Comparison of ENCODE assay signal across 25 cellular contexts in the genomic region with DNA sequence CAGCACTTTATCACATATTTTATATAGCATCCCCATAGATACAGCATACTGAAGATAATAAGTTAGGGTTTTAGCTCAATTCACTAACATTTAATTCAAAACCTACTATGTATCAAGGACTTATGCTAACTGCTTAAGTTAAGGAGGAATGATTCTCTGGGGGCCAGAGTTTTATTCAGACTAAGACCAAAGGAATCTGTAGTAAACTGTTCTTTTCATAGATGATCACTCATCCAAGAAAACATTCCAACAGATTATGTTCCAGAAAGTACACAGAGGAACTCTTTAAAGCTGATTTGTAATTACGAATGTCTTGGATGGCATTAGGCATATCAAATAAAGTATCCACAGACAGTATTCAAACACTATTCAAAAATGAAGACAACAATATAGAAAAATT.
DNase-seq lines count a peak whose midpoint lies in the region; ATAC-seq, FAIRE-seq and TF ChIP-seq lines count a peak whose summit lies in the region.
"Had no signal": no experiment of that assay in that cellular context is flagged by ENCODE, and none has a peak within 500 bp of the region (broad histone marks: within the 10 kb centered on the region; RNA-seq: fewer than 3 reads in every experiment).

No MANE protein-coding gene starts in this region.

- intact Hi-C loops in thyroid gland (cut with DNase I), result no loop called here

- H3K79me2 ChIP-seq in astrocyte (ENCODE audit: insufficient read depth, low read length), result no peaks in the 10 kb centered on the region

- H3K9me3 ChIP-seq in astrocyte (ENCODE audit: insufficient read depth, low read depth, low read length), result no peaks in the 10 kb centered on the region
- no peaks in the 10 kb centered on the region for H3K9me3 ChIP-seq in thyroid gland
- H3K9me3 ChIP-seq: pancreas, transverse colon had no signal

- no peak overlapping the region for H3K27ac ChIP-seq in astrocyte (ENCODE audit: low read depth, low read length)
- H3K27ac ChIP-seq in thyroid gland, result peak overlapping the region in 2 of 3 donors; percentile 6 to 40
- H3K27ac ChIP-seq: cardiac muscle cell, dorsolateral prefrontal cortex, gastroesophageal sphincter, pancreas, transverse colon had no signal

- WGBS in thyroid gland, 2 donors, result 24 to 33% methylated on average over 1 of the region's 1 CpG

- FAIRE-seq in astrocyte (lab: Jason Lieb, UNC), result peak; percentile 9
- FAIRE-seq: pancreas had no signal

- no peak overlapping the region for H3K27ac Mint-ChIP-seq in astrocyte (ENCODE audit: unreplicated experiment)
- no peak overlapping the region for H3K27ac Mint-ChIP-seq in stimulated activated memory B cell treated with anti-CD40 and anti-IgM and Interleukin-4, amounts not matched to agents 10 μg/mL and 1 μg/mL and 100 μg/mL, for 72 hours
- H3K27ac Mint-ChIP-seq: activated CD4-positive, alpha-beta T cell treated with anti-CD3 and anti-CD28 coated beads, Interleukin-2, amount 10 ng/mL, durations not matched to agents 7 days and 5 days; activated naive CD8-positive, alpha-beta T cell treated with anti-CD3 and anti-CD28 coated beads, Interleukin-2, amount 50 U/mL, for 24 hours; GM23338; naive thymus-derived CD8-positive, alpha-beta T cell; T-cell had no signal

- no peak overlapping the region for H3K9ac ChIP-seq in astrocyte (ENCODE audit: low read length)

- H3K4me1 ChIP-seq in astrocyte (ENCODE audit: insufficient read depth, low read length) (no peaks in the 10 kb centered on the region), thyroid gland (peaks cover 6 to 9% of the 10 kb centered on the region in 2 donors)
- H3K4me1 ChIP-seq: gastroesophageal sphincter, pancreas, transverse colon had no signal

- DNase-seq in EH (ENCODE audit: low read depth) (peak; percentile 61), astrocyte (ENCODE audit: low read depth) (peak; percentile 34), glomerular visceral epithelial cell (ENCODE audit: extremely low spot score) (peak; percentile 21), thyroid gland (no peak), C1 segment of cervical spinal cord (lab: John Stamatoyannopoulos, UW) (no peak)
- DNase-seq: activated CD4-positive, alpha-beta T cell treated with anti-CD3 and anti-CD28 coated beads, Interleukin-2, amount 10 ng/mL, durations not matched to agents 7 days and 5 days; activated naive CD8-positive, alpha-beta T cell treated with anti-CD3 and anti-CD28 coated beads, Interleukin-2, amount 50 U/mL, for 24 hours; DMS 273 treated with DMSO at 0.1 percent for 48 hours; dorsolateral prefrontal cortex; GDM1; left colon; mesendoderm; MM.1S; naive thymus-derived CD8-positive, alpha-beta T cell; NCI-H1436 treated with DMSO at 0.1 percent for 48 hours; pancreas; Right ventricle myocardium superior; stimulated activated naive CD8-positive, alpha-beta T cell treated with anti-CD3 and anti-CD28 coated beads, Interleukin-15, Interleukin-2, amounts not matched to agents 100 U/mL and 50 U/mL, for 24 hours; T-cell; transverse colon had no signal

- no peak for TF ChIP-seq POLR2A in thyroid gland (IDR thresholded peaks at IDR 0.05)

- H3K27me3 ChIP-seq in astrocyte (ENCODE audit: insufficient read depth, low read length) (no peaks in the 10 kb centered on the region), thyroid gland (no peaks in the 10 kb centered on the region)
- H3K27me3 ChIP-seq: cardiac muscle cell, dorsolateral prefrontal cortex, gastroesophageal sphincter, pancreas, transverse colon had no signal

- peaks cover 2% of the 10 kb centered on the region for H3K36me3 Mint-ChIP-seq in astrocyte (ENCODE audit: low read depth, unreplicated experiment)
- H3K36me3 Mint-ChIP-seq in stimulated activated memory B cell treated with anti-CD40 and anti-IgM and Interleukin-4, amounts not matched to agents 10 μg/mL and 1 μg/mL and 100 μg/mL, for 72 hours, result peaks cover 36% of the 10 kb centered on the region

- H4K20me1 ChIP-seq in astrocyte (ENCODE audit: insufficient read depth, low read length), result no peaks in the 10 kb centered on the region

- H3K27me3 Mint-ChIP-seq in astrocyte (ENCODE audit: low read depth, unreplicated experiment), result no peaks in the 10 kb centered on the region
- H3K27me3 Mint-ChIP-seq in stimulated activated memory B cell treated with anti-CD40 and anti-IgM and Interleukin-4, amounts not matched to agents 10 μg/mL and 1 μg/mL and 100 μg/mL, for 72 hours, result no peaks in the 10 kb centered on the region
- H3K27me3 Mint-ChIP-seq: activated CD4-positive, alpha-beta T cell treated with anti-CD3 and anti-CD28 coated beads, Interleukin-2, amount 10 ng/mL, durations not matched to agents 7 days and 5 days; activated naive CD8-positive, alpha-beta T cell treated with anti-CD3 and anti-CD28 coated beads, Interleukin-2, amount 50 U/mL, for 24 hours; naive thymus-derived CD8-positive, alpha-beta T cell; T-cell had no signal

- peaks cover 7% of the 10 kb centered on the region for H3K4me1 Mint-ChIP-seq in astrocyte (ENCODE audit: low read depth, unreplicated experiment)
- peaks cover 5% of the 10 kb centered on the region for H3K4me1 Mint-ChIP-seq in stimulated activated memory B cell treated with anti-CD40 and anti-IgM and Interleukin-4, amounts not matched to agents 10 μg/mL and 1 μg/mL and 100 μg/mL, for 72 hours
- H3K4me1 Mint-ChIP-seq: activated CD4-positive, alpha-beta T cell treated with anti-CD3 and anti-CD28 coated beads, Interleukin-2, amount 10 ng/mL, durations not matched to agents 7 days and 5 days; activated naive CD8-positive, alpha-beta T cell treated with anti-CD3 and anti-CD28 coated beads, Interleukin-2, amount 50 U/mL, for 24 hours; GM23338; naive thymus-derived CD8-positive, alpha-beta T cell; T-cell had no signal

- H3K36me3 ChIP-seq in astrocyte (ENCODE audit: insufficient read depth, low read length) (no peaks in the 10 kb centered on the region), thyroid gland (no peaks in the 10 kb centered on the region)
- H3K36me3 ChIP-seq: cardiac muscle cell, pancreas, transverse colon had no signal

- H3K4me3 ChIP-seq in astrocyte (ENCODE audit: insufficient read depth, low read depth, low read length) (no peak overlapping the region), thyroid gland (replicated peaks in 1 of 3) (no peak overlapping the region)
- H3K4me3 ChIP-seq: cardiac muscle cell, dorsolateral prefrontal cortex, gastroesophageal sphincter, GM23338, pancreas, transverse colon had no signal

- TF ChIP-seq CTCF in astrocyte (IDR thresholded peaks at IDR 0.05; ENCODE audit: insufficient read depth, low read depth, low read length) (no peak), thyroid gland (IDR thresholded peaks at IDR 0.05) (no peak)

- no peak overlapping the region for H3K4me2 ChIP-seq in astrocyte (ENCODE audit: low read length)
- H3K4me2 ChIP-seq: GM23338 had no signal

- no peak overlapping the region for H3K4me3 Mint-ChIP-seq in astrocyte (ENCODE audit: unreplicated experiment)
- no peak overlapping the region for H3K4me3 Mint-ChIP-seq in stimulated activated memory B cell treated with anti-CD40 and anti-IgM and Interleukin-4, amounts not matched to agents 10 μg/mL and 1 μg/mL and 100 μg/mL, for 72 hours
- H3K4me3 Mint-ChIP-seq: activated CD4-positive, alpha-beta T cell treated with anti-CD3 and anti-CD28 coated beads, Interleukin-2, amount 10 ng/mL, durations not matched to agents 7 days and 5 days; activated naive CD8-positive, alpha-beta T cell treated with anti-CD3 and anti-CD28 coated beads, Interleukin-2, amount 50 U/mL, for 24 hours; GM23338; naive thymus-derived CD8-positive, alpha-beta T cell; T-cell had no signal

- ATAC-seq in HG03159 (IDR thresholded peaks at IDR 0.05; ENCODE audit: unreplicated experiment), result no peak
- no peak for ATAC-seq in stimulated activated memory B cell treated with anti-CD40 and anti-IgM and Interleukin-4, amounts not matched to agents 10 μg/mL and 1 μg/mL and 100 μg/mL, for 72 hours
- ATAC-seq: activated naive CD8-positive, alpha-beta T cell treated with anti-CD3 and anti-CD28 coated beads, Interleukin-2, amount 50 U/mL, for 24 hours; gastroesophageal sphincter; GM23338; left colon; naive thymus-derived CD8-positive, alpha-beta T cell; pancreas; stimulated activated naive CD8-positive, alpha-beta T cell treated with anti-CD3 and anti-CD28 coated beads, Interleukin-15, Interleukin-2, amounts not matched to agents 100 U/mL and 50 U/mL, for 24 hours; T-cell had no signal

- H2AFZ ChIP-seq in astrocyte (ENCODE audit: low read depth, low read length), result no peak overlapping the region
- H2AFZ ChIP-seq: GM23338 had no signal

- H3K9me3 Mint-ChIP-seq in astrocyte (ENCODE audit: unreplicated experiment), result peaks cover 5% of the 10 kb centered on the region
- H3K9me3 Mint-ChIP-seq in stimulated activated memory B cell treated with anti-CD40 and anti-IgM and Interleukin-4, amounts not matched to agents 10 μg/mL and 1 μg/mL and 100 μg/mL, for 72 hours, result peaks cover 2% of the 10 kb centered on the region
- H3K9me3 Mint-ChIP-seq: GM23338 had no signal

Comparison
In these comparisons a context has a peak if more than half of its experiments do, and no peak if none do; other contexts are left out.
1. DNase-seq: peak in EH (single experiment), astrocyte (single experiment) and glomerular visceral epithelial cell (single experiment); none in thyroid gland (0 of 2) and C1 segment of cervical spinal cord (0 of 14).